In the genomic region with DNA sequence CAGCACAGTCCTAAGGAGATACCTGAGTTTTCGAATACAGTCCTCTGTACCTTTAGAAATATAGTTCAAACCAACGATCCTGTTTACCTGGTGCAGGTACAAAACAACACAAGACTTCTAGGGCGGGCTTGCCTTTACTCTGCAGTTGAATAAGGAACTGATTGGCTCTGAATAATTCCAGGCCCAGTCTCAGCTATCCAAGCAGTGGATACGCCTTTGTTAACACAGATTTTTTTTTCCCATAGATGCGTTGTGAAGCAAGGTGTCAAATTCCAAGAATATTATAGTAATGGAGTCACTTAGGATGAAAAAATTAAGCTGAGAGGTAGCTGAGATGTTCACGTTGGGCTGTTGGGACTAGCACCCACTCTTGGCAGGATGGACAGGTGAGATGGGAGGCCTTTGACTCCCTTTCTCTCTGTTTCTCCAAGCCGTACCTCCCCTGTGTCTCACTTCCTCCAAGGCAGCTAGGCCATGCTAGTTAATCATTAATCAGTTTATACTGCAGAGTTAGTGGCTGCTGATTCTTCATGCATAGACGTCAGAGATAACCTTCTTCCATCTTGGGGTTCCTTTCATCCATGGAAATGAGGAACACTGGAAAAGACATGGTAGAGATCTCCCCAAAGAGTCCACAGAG, we compare ENCODE assay signal across 12 cellular contexts.
A peak's percentile ranks its signal among the peaks of the same experiment; 100 is the strongest.
DNase-seq lines count a peak whose midpoint lies in the region; ATAC-seq and TF ChIP-seq lines count a peak whose summit lies in the region.
"Had no signal": no experiment of that assay in that cellular context is flagged by ENCODE, and none has a peak within 500 bp of the region (broad histone marks: within the 10 kb centered on the region; RNA-seq: fewer than 3 reads in every experiment).

No MANE protein-coding gene starts in this region.

- no peak for TF ChIP-seq POLR2A in GM18505 (IDR thresholded peaks at IDR 0.05; ENCODE audit: borderline replicate concordance, extremely low read depth, insufficient read depth, insufficient read length)

- intact Hi-C loops in left colon (cut with DNase I, micrococcal nuclease), result no loop called here

- ATAC-seq in GM18505 (IDR thresholded peaks at IDR 0.05; ENCODE audit: unreplicated experiment), result peak; percentile 91
- ATAC-seq in GM21576 (IDR thresholded peaks at IDR 0.05; ENCODE audit: unreplicated experiment), result peak; percentile 89
- peak; percentile 81 for ATAC-seq in HG03196 (IDR thresholded peaks at IDR 0.05; ENCODE audit: unreplicated experiment)
- ATAC-seq in left colon, result peak; percentile 98

- DNase-seq in left colon (peak in 1 of 2 donors; percentile 31), NCI-H2029 (lab: John Stamatoyannopoulos, UW) (no peak), hippocampal formation (lab: John Stamatoyannopoulos, UW) (no peak), NCI-H748 (lab: John Stamatoyannopoulos, UW; ENCODE audit: unreplicated experiment) (no peak)
- DNase-seq in stimulated activated naive CD4-positive, alpha-beta T cell (lab: John Stamatoyannopoulos, UW), result no peak
- DNase-seq: BE2C, hypothalamus, NCI-H748 treated with DMSO at 0.1 percent for 48 hours, T-helper 1 cell had no signal
